9 cellular contexts compared by ENCODE assay signal in genomic region chr18:54209471-54210180, GRCh38. TPM values are rescaled to one million over a fixed set of nuclear protein-coding genes. Genes with fewer than 3 reads are reported as not detected.
DNase-seq lines count a peak whose midpoint lies in the region; ATAC-seq, FAIRE-seq and TF ChIP-seq lines count a peak whose summit lies in the region.
"Had no signal": no experiment of that assay in that cellular context is flagged by ENCODE, and none has a peak within 500 bp of the region (broad histone marks: within the 10 kb centered on the region; RNA-seq: fewer than 3 reads in every experiment).

No MANE protein-coding gene starts in this region.

- no peaks in the 10 kb centered on the region for H3K27me3 ChIP-seq in HAP-1 (ENCODE audit: low read depth)

- peaks cover 2% of the 10 kb centered on the region; the same call in 1 of the 2 replicates for H3K4me1 ChIP-seq in HAP-1

- in situ Hi-C loops in HAP-1 (cut with MboI; ENCODE audit: low sequenced_read_pairs), result no loop called here

- H3K36me3 ChIP-seq in HAP-1 (replicated peaks), result no peaks in the 10 kb centered on the region

- no peak overlapping the region for H3K4me3 ChIP-seq in HAP-1

- no peaks in the 10 kb centered on the region for H3K9me3 ChIP-seq in HAP-1

- peak; percentile 82 for FAIRE-seq in GM12891 (lab: Jason Lieb, UNC)

- no peak for TF ChIP-seq POLR2A in GM12891 (IDR thresholded peaks at IDR 0.05; ENCODE audit: low read depth, low read length)

- DNase-seq in GM12891 (ENCODE audit: insufficient read length, low spot score) (no peak), glomerular visceral epithelial cell (ENCODE audit: extremely low spot score) (peak; percentile 25), activated gamma-delta T cell (lab: John Stamatoyannopoulos, UW) (no peak), NCI-H345 (lab: John Stamatoyannopoulos, UW) (no peak), cerebellar cortex (ENCODE audit: low spot score) (no peak), HAP-1 (ENCODE audit: low spot score in 2 of 2) (no peak)

- peak; percentile 85 for ATAC-seq in GM21447 (IDR thresholded peaks at IDR 0.05; ENCODE audit: unreplicated experiment)
- ATAC-seq in HG03571 (IDR thresholded peaks at IDR 0.05; ENCODE audit: unreplicated experiment), result peak; percentile 88
- ATAC-seq: Panc1 had no signal

TF ChIP-seq in GM12891, 5 proteins besides CTCF, POLR2A, EP300 and RAD21:
- TF ChIP-seq POU2F2 (IDR thresholded peaks at IDR 0.05; ENCODE audit: low read depth, low read length) (no peak), SPI1 (IDR thresholded peaks at IDR 0.05; ENCODE audit: low read depth, low read length) (no peak)

RNA-seq across cellular contexts. Expression of gene MBD2, which starts 14.8 kb away (rescaled TPM):
- 46.0 TPM for polyA plus RNA-seq in GM12891 (2012; ENCODE audit: low read depth, missing spikeins)

RNA-seq across cellular contexts. Expression of gene POLI, which starts 59.7 kb away (rescaled TPM):
- 6.1 TPM for polyA plus RNA-seq in GM12891 (2012; ENCODE audit: low read depth, missing spikeins)
